In genomic region chr6:62162858-62163257, GRCh38 we compare ENCODE assay signal across 28 cellular contexts.
"Had no signal": no experiment of that assay in that cellular context is flagged by ENCODE, and none has a peak within 500 bp of the region (broad histone marks: within the 10 kb centered on the region; RNA-seq: fewer than 3 reads in every experiment).

No MANE protein-coding gene starts in this region.

- H3K27ac ChIP-seq: colonic mucosa, coronary artery, epithelial cell of prostate, esophagus muscularis mucosa, esophagus squamous epithelium, foreskin keratinocyte, gastrocnemius medialis, gastroesophageal sphincter, heart left ventricle, heart right ventricle had no signal

- FAIRE-seq: colon, endometrium, endothelial cell of umbilical vein, frontal cortex had no signal

- DNase-seq: colonic mucosa; cortex of kidney; dermis blood vessel endothelial cell; dorsolateral prefrontal cortex; effector CD4-positive, alpha-beta T cell; effector CD8-positive, alpha-beta T cell; effector memory CD4-positive, alpha-beta T cell; effector memory CD8-positive, alpha-beta T cell; endodermal cell; erythroblast; esophagus squamous epithelium; foreskin fibroblast; foreskin keratinocyte; foreskin melanocyte; gastrocnemius medialis; glutamatergic neuron; head of caudate nucleus; heart left ventricle; heart right ventricle had no signal

- H3K27me3 ChIP-seq: colonic mucosa, dorsolateral prefrontal cortex, esophagus muscularis mucosa, esophagus squamous epithelium, foreskin keratinocyte, gastrocnemius medialis, gastroesophageal sphincter, heart left ventricle, heart right ventricle had no signal

- H3K4me1 ChIP-seq: colonic mucosa, esophagus muscularis mucosa, esophagus squamous epithelium, foreskin keratinocyte, gastrocnemius medialis, gastroesophageal sphincter, heart left ventricle, heart right ventricle had no signal

- ATAC-seq: effector memory CD8-positive, alpha-beta T cell; esophagus mucosa; foreskin keratinocyte; gastrocnemius medialis; gastroesophageal sphincter; heart left ventricle; heart right ventricle had no signal

- H3K4me3 ChIP-seq: colonic mucosa, coronary artery, dorsolateral prefrontal cortex, esophagus muscularis mucosa, esophagus squamous epithelium, gastrocnemius medialis, gastroesophageal sphincter, heart left ventricle, heart right ventricle had no signal

- H3K36me3 ChIP-seq: colonic mucosa, esophagus muscularis mucosa, esophagus squamous epithelium, gastrocnemius medialis, gastroesophageal sphincter, heart left ventricle, heart right ventricle had no signal

- H3K9me3 ChIP-seq: colonic mucosa, esophagus squamous epithelium, gastrocnemius medialis, gastroesophageal sphincter had no signal
